ENCODE assay signal across 1 cellular context in the genomic region with DNA sequence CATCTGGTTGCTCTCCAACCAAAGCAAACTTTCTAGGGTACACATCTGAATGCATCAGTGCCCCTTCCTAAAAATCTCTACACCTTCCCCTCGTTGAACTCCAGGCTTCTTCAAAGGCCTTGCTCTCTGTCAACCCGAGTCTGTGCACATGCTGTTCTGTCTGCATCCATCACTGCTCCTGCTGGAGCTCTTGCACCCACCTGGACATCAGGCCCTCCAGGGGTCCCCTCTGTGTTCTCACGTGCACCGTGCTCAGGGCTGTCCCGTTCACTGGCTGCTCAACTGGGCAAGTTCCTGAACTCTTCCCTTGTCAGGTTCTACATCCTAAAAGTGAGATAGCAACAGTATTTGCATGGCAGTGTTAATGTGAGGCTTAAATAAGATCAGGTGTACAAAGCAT.
TF ChIP-seq lines count a peak whose summit lies in the region.

No MANE protein-coding gene starts in this region.

TF ChIP-seq in GM12878, 131 proteins besides CTCF, POLR2A, EP300 and RAD21 (continued from another document):
- TF ChIP-seq, protein P1, sequence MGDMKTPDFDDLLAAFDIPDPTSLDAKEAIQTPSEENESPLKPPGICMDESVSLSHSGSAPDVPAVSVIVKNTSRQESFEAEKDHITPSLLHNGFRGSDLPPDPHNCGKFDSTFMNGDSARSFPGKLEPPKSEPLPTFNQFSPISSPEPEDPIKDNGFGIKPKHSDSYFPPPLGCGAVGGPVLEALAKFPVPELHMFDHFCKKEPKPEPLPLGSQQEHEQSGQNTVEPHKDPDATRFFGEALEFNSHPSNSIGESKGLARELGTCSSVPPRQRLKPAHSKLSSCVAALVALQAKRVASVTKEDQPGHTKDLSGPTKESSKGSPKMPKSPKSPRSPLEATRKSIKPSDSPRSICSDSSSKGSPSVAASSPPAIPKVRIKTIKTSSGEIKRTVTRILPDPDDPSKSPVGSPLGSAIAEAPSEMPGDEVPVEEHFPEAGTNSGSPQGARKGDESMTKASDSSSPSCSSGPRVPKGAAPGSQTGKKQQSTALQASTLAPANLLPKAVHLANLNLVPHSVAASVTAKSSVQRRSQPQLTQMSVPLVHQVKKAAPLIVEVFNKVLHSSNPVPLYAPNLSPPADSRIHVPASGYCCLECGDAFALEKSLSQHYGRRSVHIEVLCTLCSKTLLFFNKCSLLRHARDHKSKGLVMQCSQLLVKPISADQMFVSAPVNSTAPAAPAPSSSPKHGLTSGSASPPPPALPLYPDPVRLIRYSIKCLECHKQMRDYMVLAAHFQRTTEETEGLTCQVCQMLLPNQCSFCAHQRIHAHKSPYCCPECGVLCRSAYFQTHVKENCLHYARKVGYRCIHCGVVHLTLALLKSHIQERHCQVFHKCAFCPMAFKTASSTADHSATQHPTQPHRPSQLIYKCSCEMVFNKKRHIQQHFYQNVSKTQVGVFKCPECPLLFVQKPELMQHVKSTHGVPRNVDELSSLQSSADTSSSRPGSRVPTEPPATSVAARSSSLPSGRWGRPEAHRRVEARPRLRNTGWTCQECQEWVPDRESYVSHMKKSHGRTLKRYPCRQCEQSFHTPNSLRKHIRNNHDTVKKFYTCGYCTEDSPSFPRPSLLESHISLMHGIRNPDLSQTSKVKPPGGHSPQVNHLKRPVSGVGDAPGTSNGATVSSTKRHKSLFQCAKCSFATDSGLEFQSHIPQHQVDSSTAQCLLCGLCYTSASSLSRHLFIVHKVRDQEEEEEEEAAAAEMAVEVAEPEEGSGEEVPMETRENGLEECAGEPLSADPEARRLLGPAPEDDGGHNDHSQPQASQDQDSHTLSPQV (IDR thresholded peaks at IDR 0.05), result peak; percentile 3; the same call in 1 of the 2 replicates
